ENCODE assay signal across 27 cellular contexts in the genomic region with DNA sequence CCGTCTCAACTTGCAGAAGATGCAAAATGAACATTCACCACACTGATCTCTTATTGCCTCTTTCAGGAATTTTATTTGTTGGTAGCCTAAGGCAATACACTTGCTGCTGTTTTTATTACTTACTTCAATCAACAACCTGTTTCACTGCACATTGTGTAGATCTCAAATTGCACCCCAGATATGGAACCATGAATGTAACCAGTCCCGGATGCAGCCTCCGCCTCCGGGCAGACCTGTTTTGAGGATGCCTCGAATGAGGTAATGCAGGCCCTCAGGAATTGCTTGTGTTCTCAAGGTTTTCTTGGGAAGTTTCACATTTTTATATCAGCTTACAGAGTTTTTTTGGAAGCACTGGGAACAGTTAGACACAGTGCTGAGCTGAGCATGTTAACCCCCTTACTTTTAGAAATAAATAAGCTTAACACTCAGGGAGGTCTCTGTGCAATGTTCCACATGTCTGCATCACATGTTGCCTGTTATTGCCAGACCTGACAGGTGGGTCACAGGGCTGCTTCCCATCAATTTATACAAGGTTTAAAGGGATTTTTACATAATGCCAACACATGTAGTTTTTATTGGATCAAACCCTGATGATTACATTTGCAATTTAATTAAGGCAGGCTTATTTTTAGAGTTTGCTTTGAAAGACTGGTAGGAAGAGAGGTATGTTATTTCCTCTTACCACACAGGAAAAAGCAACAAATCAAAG.
"Had no signal": no experiment of that assay in that cellular context is flagged by ENCODE, and none has a peak within 500 bp of the region (broad histone marks: within the 10 kb centered on the region; RNA-seq: fewer than 3 reads in every experiment).

No MANE protein-coding gene starts in this region.

- DNase-seq: activated B cell treated with CpG ODN at 0.5 μM for 24 hours; activated CD4-positive, alpha-beta memory T cell treated with anti-CD3 and anti-CD28 coated beads for 36 hours; activated CD4-positive, alpha-beta T cell treated with anti-CD3 and anti-CD28 coated beads, Interleukin-2, amount 10 ng/mL, durations not matched to agents 7 days and 5 days; activated CD8-positive, alpha-beta memory T cell treated with anti-CD3 and anti-CD28 coated beads for 24 hours; activated effector memory CD4-positive, alpha-beta T cell treated with anti-CD3 and anti-CD28 coated beads, Interleukin-2, amount 50 U/mL, for 16 hours; activated naive CD4-positive, alpha-beta T cell treated with Interleukin-2 at 50 U/mL for 16 hours; activated naive CD8-positive, alpha-beta T cell treated with anti-CD3 and anti-CD28 coated beads, Interleukin-2, amount 50 U/mL, for 24 hours; activated T-cell treated with anti-CD3 and anti-CD28 coated beads, Interleukin-2, amount 50 U/mL, for 4 hours; amniotic stem cell; body of pancreas; central memory CD4-positive, alpha-beta T cell; MV-4-11; NCI-H1105; NCI-H146; NCI-H187 treated with DMSO at 0.1 percent for 48 hours; NCI-H2081 treated with DMSO at 0.1 percent for 48 hours; NCI-H2171 treated with DMSO at 0.1 percent for 48 hours; NCI-H226; NCI-H526; NCI-H774; NK-92 treated with Interleukin-12 subunit alpha and Interleukin-12 subunit beta, amount 100 ng/mL, for 24 hours; PC-9; SJCRH30; T-helper 17 cell; T-helper 9 cell had no signal

- H3K9ac ChIP-seq: KMS-11 had no signal

- H3K27ac ChIP-seq: ascending aorta, body of pancreas, KMS-11, PC-9, SJCRH30 had no signal

- H3K27me3 ChIP-seq: ascending aorta, body of pancreas, SJCRH30 had no signal

- H2AFZ ChIP-seq: PC-9 had no signal

- H3K4me3 ChIP-seq: ascending aorta, body of pancreas, PC-9, SJCRH30 had no signal

- H3K36me3 ChIP-seq: ascending aorta, SJCRH30 had no signal

- H3K9me3 ChIP-seq: ascending aorta, body of pancreas, SJCRH30 had no signal

- H3K4me1 ChIP-seq: ascending aorta, body of pancreas, SJCRH30 had no signal

- H3K4me2 ChIP-seq: KMS-11, PC-9 had no signal
